Comparison of ENCODE assay signal across 8 cellular contexts in genomic region chr12:47797432-47797831, GRCh38. TPM values are rescaled to one million over a fixed set of nuclear protein-coding genes. Genes with fewer than 3 reads are reported as not detected.
DNase-seq lines count a peak whose midpoint lies in the region; ATAC-seq and TF ChIP-seq lines count a peak whose summit lies in the region.

No MANE protein-coding gene starts in this region.

- POLR2A ChIA-PET in HCT116 (lab: Charles Lee) = no interaction called here

- H3K27ac ChIP-seq in HCT116 (ENCODE audit: low read depth, low read length) = no peak overlapping the region
- H3K27ac ChIP-seq in hepatocyte = no peak overlapping the region

- TF ChIP-seq CTCF in HCT116 (IDR thresholded peaks at IDR 0.05 in 2 of 3, conservative IDR thresholded peaks at IDR 0.05 in 1 of 3; ENCODE audit: borderline replicate concordance in 1 of 3, insufficient read depth in 1 of 3, low read depth in 2 of 3, low read length in 2 of 3) (peak; percentile 47 to 62 (median 51); a peak in 5 of 6 replicates), WI38 (IDR thresholded peaks at IDR 0.05; ENCODE audit: low read depth, low read length) (peak; percentile 16; the same call in 1 of the 2 replicates), hepatocyte (IDR thresholded peaks at IDR 0.05; ENCODE audit: poor library complexity) (peak; percentile 24)

- peak; percentile 86 for TF ChIP-seq RAD21 in HCT116 (IDR thresholded peaks at IDR 0.05; ENCODE audit: low read depth)

- 91% methylated on average over 10 of the region's 10 CpGs for WGBS in hepatocyte (ENCODE audit: low lambda C conversion rate, missing lambda C conversion rate)

- H4K20me1 ChIP-seq in HCT116 (ENCODE audit: insufficient read depth) (no peaks in the 10 kb centered on the region), hepatocyte (ENCODE audit: insufficient read depth, poor library complexity, severe bottlenecking) (peaks cover 27% of the 10 kb centered on the region)

- intact Hi-C loops in HCT116 (cut with micrococcal nuclease) = loop anchor here (1.0 kb wide), 1 partner anchor 41 kb away; no protein-coding TSS in a partner anchor

- no peaks in the 10 kb centered on the region; the same call in 1 of the 2 replicates for H3K79me2 ChIP-seq in HCT116 (ENCODE audit: insufficient read depth, low read length)
- H3K79me2 ChIP-seq in hepatocyte = peaks cover 26% of the 10 kb centered on the region

- H3K27me3 ChIP-seq in HCT116 (ENCODE audit: insufficient read depth, low read length) (no peaks in the 10 kb centered on the region), hepatocyte (no peaks in the 10 kb centered on the region)

- no peak for TF ChIP-seq POLR2A in HCT116 (IDR thresholded peaks at IDR 0.05; ENCODE audit: borderline replicate concordance, extremely low read depth, insufficient read depth, insufficient read length)

- no peaks in the 10 kb centered on the region for H3K4me1 ChIP-seq in HCT116 (ENCODE audit: control insufficient read depth in 1 of 2, insufficient read depth in 2 of 2, low read length in 2 of 2)
- no peaks in the 10 kb centered on the region for H3K4me1 ChIP-seq in hepatocyte (ENCODE audit: insufficient read depth)

- no peak overlapping the region for H3K9ac ChIP-seq in HCT116 (ENCODE audit: low read length)

- CTCF ChIA-PET in HCT116 (lab: Charles Lee) = interaction anchor here (0.6 to 7.7 kb wide), 2 partner anchors 41 to 43 kb away, joined by 3 to 85 read pairs; no protein-coding TSS in a partner anchor

- H3K36me3 ChIP-seq in HCT116 (ENCODE audit: control insufficient read depth in 1 of 2, insufficient read depth in 2 of 2, low read length in 2 of 2) = peaks cover 0 to 7% of the 10 kb centered on the region in 2 experiments; a peak in 3 of 4 replicates
- no peaks in the 10 kb centered on the region for H3K36me3 ChIP-seq in hepatocyte (replicated peaks; ENCODE audit: insufficient read depth, low read depth)

- RAD21 ChIA-PET in HCT116 (lab: Charles Lee; ENCODE audit: low non-redundant PET in 1 of 2, low total read pairs in 2 of 2, uncharacterized antibody in 2 of 2, unreplicated experiment in 2 of 2) = interaction anchor here (0.7 to 1.0 kb wide), 5 partner anchors 32 to 41 kb away, joined by 3 to 25 read pairs (median 4); no protein-coding TSS in a partner anchor

- BruUV-seq in HCT116 (replicated peaks; lab: Mats Ljungman, UMichigan) = no TSS peak

- H3K4me3 ChIP-seq in HCT116 (replicated peaks in 1 of 2; ENCODE audit: low read depth in 1 of 2, low read length in 2 of 2) (no peak overlapping the region), WI38 (ENCODE audit: low read depth, low read length) (no peak overlapping the region), hepatocyte (no peak overlapping the region)

- DNase-seq in ELR (ENCODE audit: low read depth) (peak; percentile 39), HCT116 (ENCODE audit: low read depth, low spot score) (no peak), hepatocyte (ENCODE audit: low spot score) (no peak), NCI-H2196 (lab: John Stamatoyannopoulos, UW; ENCODE audit: unreplicated experiment) (no peak), COLO829 (ENCODE audit: low spot score) (no peak)

- H3K4me2 ChIP-seq in HCT116 (ENCODE audit: low read length) (no peak overlapping the region), hepatocyte (no peak overlapping the region)

- H3K9me2 ChIP-seq in HCT116 (ENCODE audit: insufficient read depth) (no peaks in the 10 kb centered on the region), hepatocyte (replicated peaks; ENCODE audit: insufficient read depth) (no peaks in the 10 kb centered on the region)

- H3K9me3 ChIP-seq in HCT116 (ENCODE audit: control insufficient read depth in 1 of 2, insufficient read depth in 1 of 2, low read depth in 1 of 2, low read length in 2 of 2) = no peaks in the 10 kb centered on the region
- no peaks in the 10 kb centered on the region for H3K9me3 ChIP-seq in hepatocyte (ENCODE audit: low read depth)

- ATAC-seq in HCT116 (peak; percentile 89), HG02938 (IDR thresholded peaks at IDR 0.05; ENCODE audit: unreplicated experiment) (no peak), GM19324 (IDR thresholded peaks at IDR 0.05; ENCODE audit: low FRiP score, unreplicated experiment) (no peak)

- H2AFZ ChIP-seq in HCT116 (ENCODE audit: low read depth, low read length, poor library complexity, severe bottlenecking) (no peak overlapping the region), hepatocyte (no peak overlapping the region)

TF ChIP-seq in HCT116, 20 proteins besides CTCF, POLR2A, EP300 and RAD21:
- no peak for TF ChIP-seq SP1 (IDR thresholded peaks at IDR 0.05; ENCODE audit: low read depth)
- no peak for TF ChIP-seq FOSL1 (IDR thresholded peaks at IDR 0.05; ENCODE audit: low read depth)
- no peak for TF ChIP-seq JUND (IDR thresholded peaks at IDR 0.05)
- TF ChIP-seq EZH2phosphoT487 (IDR thresholded peaks at IDR 0.05; ENCODE audit: borderline replicate concordance) = no peak
- no peak for TF ChIP-seq EGR1 (IDR thresholded peaks at IDR 0.05; ENCODE audit: low read depth)
- no peak for TF ChIP-seq POLR2AphosphoS5 (IDR thresholded peaks at IDR 0.05; ENCODE audit: low read depth, low read length)
- TF ChIP-seq REST (IDR thresholded peaks at IDR 0.05; ENCODE audit: low read depth) = no peak
- TF ChIP-seq TCF7L2 (IDR thresholded peaks at IDR 0.05; ENCODE audit: borderline replicate concordance, extremely low read depth, insufficient read depth, insufficient read length) = no peak
- TF ChIP-seq SIN3A (IDR thresholded peaks at IDR 0.05; ENCODE audit: low read depth) = no peak
- TF ChIP-seq CEBPB (IDR thresholded peaks at IDR 0.05; ENCODE audit: low read depth) = no peak
- TF ChIP-seq ZBTB33 (IDR thresholded peaks at IDR 0.05; ENCODE audit: extremely low read depth, insufficient replicate concordance, low read length) = no peak
- TF ChIP-seq YY1 (IDR thresholded peaks at IDR 0.05; ENCODE audit: extremely low read depth, insufficient replicate concordance, low read depth, low read length) = no peak
- no peak for TF ChIP-seq SRF (IDR thresholded peaks at IDR 0.05; ENCODE audit: low read depth)
- TF ChIP-seq ATF3 (IDR thresholded peaks at IDR 0.05) = no peak
- TF ChIP-seq EZH2 (IDR thresholded peaks at IDR 0.05) = no peak
- no peak for TF ChIP-seq ZNF274 (IDR thresholded peaks at IDR 0.05; ENCODE audit: low read depth, low read length)
- TF ChIP-seq MAX (IDR thresholded peaks at IDR 0.05) = no peak

RNA-seq across cellular contexts. Expression of gene HDAC7, which starts 22.3 kb away (rescaled TPM):
- total RNA-seq in HCT116 (2021; ENCODE audit: unreplicated experiment) = 38.1 TPM
- polyA plus RNA-seq in HCT116 (2012) = 23.3 and 24.6 TPM in 2 replicates
- 17.9 and 19.0 TPM in 2 replicates for total RNA-seq in hepatocyte
- 41.2 and 45.5 TPM in 2 replicates for polyA plus RNA-seq in hepatocyte

RNA-seq across cellular contexts. Expression of gene SLC48A1, which starts 24.4 kb away (rescaled TPM):
- total RNA-seq in HCT116 (2021; ENCODE audit: unreplicated experiment) (20.0 TPM), hepatocyte (11.2 and 13.0 TPM in 2 replicates)
- 12.2 and 15.7 TPM in 2 replicates for polyA plus RNA-seq in HCT116 (2012)
- polyA plus RNA-seq in hepatocyte = 20.2 and 22.6 TPM in 2 replicates

RNA-seq across cellular contexts. Expression of gene RAPGEF3, which starts 38.8 kb away (rescaled TPM):
- 1.8 TPM for total RNA-seq in HCT116 (2021; ENCODE audit: unreplicated experiment)
- 1.1 and 1.9 TPM in 2 replicates for polyA plus RNA-seq in HCT116 (2012)
- total RNA-seq in hepatocyte = 1.0 and 2.6 TPM in 2 replicates
- polyA plus RNA-seq in hepatocyte = 1.6 and 2.1 TPM in 2 replicates
